In the genomic region with DNA sequence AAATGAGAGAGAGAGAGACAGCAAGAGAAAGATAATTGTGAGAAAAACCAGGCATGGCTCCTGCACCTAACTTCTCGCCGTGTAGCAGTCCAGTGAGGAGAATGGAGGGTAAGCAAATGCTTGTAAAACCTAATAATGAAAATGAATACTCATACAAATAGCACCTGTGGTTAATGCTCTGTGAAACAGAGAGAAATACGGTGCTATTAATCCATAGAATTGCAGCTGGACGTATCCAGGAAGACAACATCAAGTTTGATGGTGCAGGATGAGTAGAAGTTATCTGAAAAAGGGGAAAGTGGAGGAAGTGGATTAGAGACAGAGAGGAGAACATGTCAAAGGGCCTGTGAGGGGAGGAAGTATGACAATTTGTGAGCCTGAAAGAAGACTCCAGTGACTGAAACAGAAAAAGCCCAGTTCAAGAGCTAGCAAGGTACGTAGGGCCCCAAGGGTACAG, we compare ENCODE assay signal across 14 cellular contexts.
DNase-seq lines count a peak whose midpoint lies in the region; ATAC-seq, FAIRE-seq and TF ChIP-seq lines count a peak whose summit lies in the region.
"Had no signal": no experiment of that assay in that cellular context is flagged by ENCODE, and none has a peak within 500 bp of the region (broad histone marks: within the 10 kb centered on the region; RNA-seq: fewer than 3 reads in every experiment).

No MANE protein-coding gene starts in this region.

- no peak for TF ChIP-seq CTCF in GM10266 (IDR thresholded peaks at IDR 0.05; ENCODE audit: control insufficient read depth, insufficient read depth, low read depth, missing control alignments)
- TF ChIP-seq CTCF in Peyer's patch (IDR thresholded peaks at IDR 0.05) = no peak
- no peak for TF ChIP-seq CTCF in WERI-Rb-1 (IDR thresholded peaks at IDR 0.05; ENCODE audit: low read depth, low read length)

- peak; percentile 8 for DNase-seq in GM10266 (ENCODE audit: extremely low spot score)
- DNase-seq in GM19239 (ENCODE audit: insufficient read length, low spot score) = no peak
- DNase-seq in Peyer's patch = no peak
- DNase-seq in NOMO-1 treated with DMSO at 0.1 percent for 48 hours (lab: John Stamatoyannopoulos, UW; ENCODE audit: unreplicated experiment) = no peak
- DNase-seq in WERI-Rb-1 = no peak
- no peak for DNase-seq in HAP-1 (ENCODE audit: low spot score in 2 of 2)
- DNase-seq: activated T-cell treated with anti-CD3 and anti-CD28 coated beads, Interleukin-2, amount 50 U/mL, for 72 hours; foreskin melanocyte; natural killer cell; NCI-H1105 treated with DMSO at 0.1 percent for 48 hours; NCI-H748 treated with DMSO at 0.1 percent for 48 hours; thyroid gland had no signal

- H3K9me3 ChIP-seq in Peyer's patch (no peaks in the 10 kb centered on the region), WERI-Rb-1 (ENCODE audit: severe bottlenecking) (no peaks in the 10 kb centered on the region), HAP-1 (no peaks in the 10 kb centered on the region)
- H3K9me3 ChIP-seq: thyroid gland had no signal

- no peaks in the 10 kb centered on the region for H3K36me3 ChIP-seq in Peyer's patch
- H3K36me3 ChIP-seq in WERI-Rb-1 = no peaks in the 10 kb centered on the region
- no peaks in the 10 kb centered on the region for H3K36me3 ChIP-seq in HAP-1 (replicated peaks)
- H3K36me3 ChIP-seq: thyroid gland had no signal

- no peaks in the 10 kb centered on the region for H3K4me1 ChIP-seq in Peyer's patch
- H3K4me1 ChIP-seq in HAP-1 = no peaks in the 10 kb centered on the region
- H3K4me1 ChIP-seq: thyroid gland had no signal

- TF ChIP-seq POLR2A in Peyer's patch (IDR thresholded peaks at IDR 0.05) = no peak

- FAIRE-seq in GM19239 (lab: Jason Lieb, UNC) = peak; percentile 54

- H3K27ac ChIP-seq in Peyer's patch = no peak overlapping the region
- H3K27ac ChIP-seq in WERI-Rb-1 = no peak overlapping the region
- H3K27ac ChIP-seq: thyroid gland had no signal

- H3K4me3 ChIP-seq in Peyer's patch (no peak overlapping the region), WERI-Rb-1 (ENCODE audit: low read depth, low read length) (no peak overlapping the region), HAP-1 (no peak overlapping the region)
- H3K4me3 ChIP-seq: thyroid gland had no signal

- in situ Hi-C loops in HAP-1 (cut with MboI; ENCODE audit: low sequenced_read_pairs) = no loop called here

- H3K27me3 ChIP-seq in Peyer's patch = no peaks in the 10 kb centered on the region
- no peaks in the 10 kb centered on the region for H3K27me3 ChIP-seq in WERI-Rb-1 (ENCODE audit: insufficient read depth, low read depth, severe bottlenecking)
- H3K27me3 ChIP-seq in HAP-1 (ENCODE audit: low read depth) = no peaks in the 10 kb centered on the region
- H3K27me3 ChIP-seq: thyroid gland had no signal

- peak; percentile 75 for ATAC-seq in HG02571 (IDR thresholded peaks at IDR 0.05; ENCODE audit: unreplicated experiment)
- peak; percentile 76 for ATAC-seq in HG03139 (IDR thresholded peaks at IDR 0.05; ENCODE audit: unreplicated experiment)
- ATAC-seq: natural killer cell had no signal
